Comparison of ENCODE assay signal across 28 cellular contexts in genomic region chr16:9393601-9394000, GRCh38.
"Had no signal": no experiment of that assay in that cellular context is flagged by ENCODE, and none has a peak within 500 bp of the region (broad histone marks: within the 10 kb centered on the region; RNA-seq: fewer than 3 reads in every experiment).

No MANE protein-coding gene starts in this region.

- H3K36me3 Mint-ChIP-seq: natural killer cell treated with Interleukin-12 subunit alpha and Interleukin-12 subunit beta and Interleukin-15 and Interleukin-18, amount 100 ng/mL, for 72 hours; stimulated activated memory B cell treated with anti-CD40 and anti-IgM and Interleukin-4, amounts not matched to agents 10 μg/mL and 1 μg/mL and 100 μg/mL, for 72 hours; type B pancreatic cell had no signal

- H3K4me1 Mint-ChIP-seq: naive B cell; naive thymus-derived CD8-positive, alpha-beta T cell; stimulated activated memory B cell treated with anti-CD40 and anti-IgM and Interleukin-4, amounts not matched to agents 10 μg/mL and 1 μg/mL and 100 μg/mL, for 72 hours; stimulated activated naive CD8-positive, alpha-beta T cell treated with anti-CD3 and anti-CD28 coated beads, Interleukin-15, amount 100 ng/mL, for 72 hours had no signal

- ATAC-seq: naive thymus-derived CD8-positive, alpha-beta T cell; natural killer cell treated with Interleukin-12 subunit alpha and Interleukin-12 subunit beta and Interleukin-15 and Interleukin-18, amount 100 ng/mL, for 72 hours; pancreas; right cardiac atrium; sciatic nerve; stimulated activated memory B cell treated with anti-CD40 and anti-IgM and Interleukin-4, amounts not matched to agents 10 μg/mL and 1 μg/mL and 100 μg/mL, for 72 hours; stimulated activated naive CD8-positive, alpha-beta T cell treated with anti-CD3 and anti-CD28 coated beads, Interleukin-15, amount 100 ng/mL, for 72 hours; stimulated activated naive CD8-positive, alpha-beta T cell treated with anti-CD3 and anti-CD28 coated beads, Interleukin-15, Interleukin-2, amounts not matched to agents 100 U/mL and 50 U/mL, for 24 hours; upper lobe of right lung had no signal

- H3K27me3 ChIP-seq: neutrophil, pancreas, spleen, suprapubic skin, testis, transverse colon, upper lobe of right lung, uterus had no signal

- H3K27ac Mint-ChIP-seq: naive B cell; natural killer cell treated with Interleukin-12 subunit alpha and Interleukin-12 subunit beta and Interleukin-15 and Interleukin-18, amount 100 ng/mL, for 72 hours; stimulated activated memory B cell treated with anti-CD40 and anti-IgM and Interleukin-4, amounts not matched to agents 10 μg/mL and 1 μg/mL and 100 μg/mL, for 72 hours; stimulated activated naive CD8-positive, alpha-beta T cell treated with anti-CD3 and anti-CD28 coated beads, Interleukin-15, amount 100 ng/mL, for 72 hours; type B pancreatic cell had no signal

- H3K4me3 Mint-ChIP-seq: naive thymus-derived CD8-positive, alpha-beta T cell; natural killer cell treated with Interleukin-12 subunit alpha and Interleukin-12 subunit beta and Interleukin-15 and Interleukin-18, amount 100 ng/mL, for 72 hours; stimulated activated memory B cell treated with anti-CD40 and anti-IgM and Interleukin-4, amounts not matched to agents 10 μg/mL and 1 μg/mL and 100 μg/mL, for 72 hours; stimulated activated naive CD8-positive, alpha-beta T cell treated with anti-CD3 and anti-CD28 coated beads, Interleukin-15, amount 100 ng/mL, for 72 hours; type B pancreatic cell had no signal

- H3K36me3 ChIP-seq: neutrophil, pancreas, prostate gland, spleen, suprapubic skin, tibial artery, transverse colon, upper lobe of right lung, uterus had no signal

- H3K27me3 Mint-ChIP-seq: stimulated activated memory B cell treated with anti-CD40 and anti-IgM and Interleukin-4, amounts not matched to agents 10 μg/mL and 1 μg/mL and 100 μg/mL, for 72 hours; stimulated activated naive CD8-positive, alpha-beta T cell treated with anti-CD3 and anti-CD28 coated beads, Interleukin-15, amount 100 ng/mL, for 72 hours had no signal

- H3K4me1 ChIP-seq: prostate gland, spleen, suprapubic skin, testis, tibial artery, transverse colon, upper lobe of right lung, uterus had no signal

- H3K4me2 ChIP-seq: smooth muscle cell had no signal

- DNase-seq: naive B cell; naive thymus-derived CD8-positive, alpha-beta T cell; pancreas; right cardiac atrium; spleen; stimulated activated CD4-positive, alpha-beta T cell treated with anti-CD3 and anti-CD28 coated beads, Interleukin-12 subunit alpha, Interleukin-12 subunit beta, amount 100 ng/mL, for 4 hours; stimulated activated CD4-positive, alpha-beta T cell treated with anti-CD3 and anti-CD28 coated beads, Interleukin-1b, Interleukin-23, amount 100 ng/mL, for 48 hours; stimulated activated CD4-positive, alpha-beta T cell treated with anti-CD3 and anti-CD28 coated beads, Interleukin-4, amount 100 ng/mL, for 1 hour; stimulated activated CD4-positive, alpha-beta T cell treated with anti-CD3 and anti-CD28 coated beads, Interleukin-4, amount 100 ng/mL, for 4 hours; stimulated activated CD8-positive, alpha-beta memory T cell treated with anti-CD3 and anti-CD28 coated beads, Interleukin-4, amount 100 ng/mL, for 48 hours; stimulated activated naive CD4-positive, alpha-beta T cell; stimulated activated naive CD8-positive, alpha-beta T cell treated with anti-CD3 and anti-CD28 coated beads, Interleukin-15, amount 100 ng/mL, for 72 hours; stimulated activated naive CD8-positive, alpha-beta T cell treated with anti-CD3 and anti-CD28 coated beads, Interleukin-15, Interleukin-2, amounts not matched to agents 100 U/mL and 50 U/mL, for 24 hours; substantia nigra; tibial artery; transverse colon; upper lobe of right lung; uterus had no signal

- H3K4me3 ChIP-seq: pancreas, prostate gland, skin epidermis, smooth muscle cell, spleen, suprapubic skin, testis, tibial artery, transverse colon, upper lobe of right lung, uterus had no signal

- H3K9me3 ChIP-seq: neutrophil, pancreas, prostate gland, suprapubic skin, testis, upper lobe of right lung, uterus had no signal

- H3K27ac ChIP-seq: neutrophil, pancreas, prostate gland, skin epidermis, spleen, suprapubic skin, testis, tibial artery, transverse colon, upper lobe of right lung, uterus had no signal
